21 cellular contexts compared by ENCODE assay signal in genomic region chr13:94315188-94315587, GRCh38.
"Had no signal": no experiment of that assay in that cellular context is flagged by ENCODE, and none has a peak within 500 bp of the region (broad histone marks: within the 10 kb centered on the region; RNA-seq: fewer than 3 reads in every experiment).

No MANE protein-coding gene starts in this region.

- ATAC-seq: activated CD4-positive, CD25-positive, alpha-beta regulatory T cell treated with anti-CD3 and anti-CD28 coated beads, Interleukin-2, amount 50 U/mL, for 24 hours; activated T-cell treated with anti-CD3 and anti-CD28 coated beads, Interleukin-2, amount 50 U/mL, for 72 hours; PC-3 had no signal

- DNase-seq: activated CD4-positive, alpha-beta T cell treated with anti-CD3 and anti-CD28 coated beads for 48 hours; activated CD4-positive, alpha-beta T cell treated with anti-CD3 and anti-CD28 coated beads, Interleukin-2, amount 50 U/mL, for 48 hours; activated gamma-delta T cell treated with Interleukin-2 at 50 U/mL for 16 hours; activated naive CD4-positive, alpha-beta T cell treated with anti-CD3 and anti-CD28 coated beads, Interleukin-2, amount 10 ng/mL, durations not matched to agents 7 days and 5 days; activated naive CD8-positive, alpha-beta T cell treated with anti-CD3 and anti-CD28 coated beads, Interleukin-2, amount 10 ng/mL, durations not matched to agents 7 days and 5 days; activated T-cell treated with anti-CD3 and anti-CD28 coated beads for 4 hours; activated T-cell treated with anti-CD3 and anti-CD28 coated beads, Interleukin-2, amount 50 U/mL, for 72 hours; aorta; Karpas-422; NCI-H1105 treated with DMSO at 0.1 percent for 48 hours; NCI-H1436 treated with DMSO at 0.1 percent for 48 hours; NCI-H187; NCI-H2081; NCI-H510A treated with DMSO at 0.1 percent for 48 hours; NCI-H69; PC-3; SIG-M5; WERI-Rb-1 had no signal

- H3K9me3 Mint-ChIP-seq: activated naive CD8-positive, alpha-beta T cell treated with anti-CD3 and anti-CD28 coated beads, Interleukin-2, amount 10 ng/mL, durations not matched to agents 7 days and 5 days; activated T-cell treated with anti-CD3 and anti-CD28 coated beads, Interleukin-2, amount 50 U/mL, for 72 hours; activated T-helper 2 cell treated with anti-CD3 and anti-CD28 coated beads, Interferon-gamma antibody, Interleukin-2, Interleukin-4, amounts not matched to agents 10 μg/mL and 5 μg/mL and 100 μg/mL, durations not matched to agents 14 hours and 24 hours and 36 hours; central memory CD8-positive, alpha-beta T cell had no signal

- H3K4me3 Mint-ChIP-seq: activated naive CD4-positive, alpha-beta T cell treated with anti-CD3 and anti-CD28 coated beads, Interleukin-2, amount 10 ng/mL, durations not matched to agents 7 days and 5 days; activated naive CD8-positive, alpha-beta T cell treated with anti-CD3 and anti-CD28 coated beads, Interleukin-2, amount 10 ng/mL, durations not matched to agents 7 days and 5 days; activated T-cell treated with anti-CD3 and anti-CD28 coated beads, Interleukin-2, amount 50 U/mL, for 72 hours; central memory CD8-positive, alpha-beta T cell had no signal

- H3K27ac Mint-ChIP-seq: activated naive CD4-positive, alpha-beta T cell treated with anti-CD3 and anti-CD28 coated beads, Interleukin-2, amount 10 ng/mL, durations not matched to agents 7 days and 5 days; activated naive CD8-positive, alpha-beta T cell treated with anti-CD3 and anti-CD28 coated beads, Interleukin-2, amount 10 ng/mL, durations not matched to agents 7 days and 5 days; activated T-cell treated with anti-CD3 and anti-CD28 coated beads, Interleukin-2, amount 50 U/mL, for 72 hours; activated T-helper 2 cell treated with anti-CD3 and anti-CD28 coated beads, Interferon-gamma antibody, Interleukin-2, Interleukin-4, amounts not matched to agents 10 μg/mL and 5 μg/mL and 100 μg/mL, durations not matched to agents 14 hours and 24 hours and 36 hours had no signal

- H3K27ac ChIP-seq: WERI-Rb-1 had no signal

- H3K27me3 Mint-ChIP-seq: activated naive CD4-positive, alpha-beta T cell treated with anti-CD3 and anti-CD28 coated beads, Interleukin-2, amount 10 ng/mL, durations not matched to agents 7 days and 5 days; activated naive CD8-positive, alpha-beta T cell treated with anti-CD3 and anti-CD28 coated beads, Interleukin-2, amount 10 ng/mL, durations not matched to agents 7 days and 5 days; central memory CD8-positive, alpha-beta T cell had no signal
